Comparison of ENCODE assay signal across 9 cellular contexts in the genomic region with DNA sequence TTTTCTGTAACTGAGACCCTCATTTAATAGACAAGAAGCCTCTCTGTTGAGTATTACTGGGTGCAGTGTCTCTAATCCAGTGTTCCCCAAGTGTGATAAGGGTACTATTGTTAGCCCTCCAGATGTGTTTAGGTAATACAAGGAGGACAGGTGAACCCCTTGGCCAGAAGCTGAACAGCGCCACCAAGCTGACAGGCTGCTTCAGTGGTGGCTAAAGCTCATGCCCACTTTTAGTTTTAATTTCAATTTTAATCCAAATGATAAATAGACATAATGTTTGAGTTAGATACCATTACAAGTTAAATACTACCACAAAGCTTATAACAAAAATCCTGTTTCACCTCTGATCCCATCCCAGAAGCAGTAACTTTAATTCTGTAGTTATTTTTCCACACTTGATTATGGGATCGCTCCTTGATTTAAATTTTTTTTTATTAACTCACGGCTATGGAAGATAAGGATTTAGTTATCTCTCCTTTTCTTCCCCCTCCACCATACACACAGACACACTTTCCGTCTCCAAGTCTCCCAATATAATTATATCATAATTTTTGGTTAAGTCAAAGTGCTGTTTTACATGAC. TPM values are rescaled to one million over a fixed set of nuclear protein-coding genes. Genes with fewer than 3 reads are reported as not detected.
DNase-seq lines count a peak whose midpoint lies in the region; FAIRE-seq and TF ChIP-seq lines count a peak whose summit lies in the region.
"Had no signal": no experiment of that assay in that cellular context is flagged by ENCODE, and none has a peak within 500 bp of the region (broad histone marks: within the 10 kb centered on the region; RNA-seq: fewer than 3 reads in every experiment).

No MANE protein-coding gene starts in this region.

- no peak for FAIRE-seq in HTR-8/SVneo (lab: Jason Lieb, UNC)

- H3K4me1 Mint-ChIP-seq in brain (peaks cover 13% of the 10 kb centered on the region), osteocyte (ENCODE audit: unreplicated experiment) (no peaks in the 10 kb centered on the region)
- H3K4me1 Mint-ChIP-seq: CD4-positive, alpha-beta memory T cell had no signal

- DNase-seq in NCI-H2107 treated with DMSO at 0.1 percent for 48 hours (lab: John Stamatoyannopoulos, UW; ENCODE audit: unreplicated experiment) (peak; percentile 12), NCI-H2107 (lab: John Stamatoyannopoulos, UW) (no peak), NCI-H1105 (lab: John Stamatoyannopoulos, UW) (peak; percentile 6), osteocyte (ENCODE audit: extremely low spot score, unreplicated experiment) (no peak), HTR-8/SVneo (ENCODE audit: insufficient read length, low spot score) (no peak), NCI-H2081 treated with DMSO at 0.1 percent for 48 hours (lab: John Stamatoyannopoulos, UW) (no peak), ureter (ENCODE audit: low spot score) (no peak)

- H3K4me3 Mint-ChIP-seq in brain (no peak overlapping the region), osteocyte (ENCODE audit: unreplicated experiment) (no peak overlapping the region)
- H3K4me3 Mint-ChIP-seq: CD4-positive, alpha-beta memory T cell had no signal

- H3K36me3 Mint-ChIP-seq in brain (no peaks in the 10 kb centered on the region), osteocyte (ENCODE audit: unreplicated experiment) (no peaks in the 10 kb centered on the region)
- H3K36me3 Mint-ChIP-seq: CD4-positive, alpha-beta memory T cell had no signal

- no peak overlapping the region for H3K27ac Mint-ChIP-seq in brain
- H3K27ac Mint-ChIP-seq in osteocyte (ENCODE audit: unreplicated experiment): no peak overlapping the region
- H3K27ac Mint-ChIP-seq: CD4-positive, alpha-beta memory T cell had no signal

- H3K27me3 Mint-ChIP-seq in brain (peaks cover 23% of the 10 kb centered on the region), osteocyte (ENCODE audit: unreplicated experiment) (peaks cover 51% of the 10 kb centered on the region)

- H3K9me3 Mint-ChIP-seq in brain: no peaks in the 10 kb centered on the region
- H3K9me3 Mint-ChIP-seq in osteocyte (ENCODE audit: unreplicated experiment): no peaks in the 10 kb centered on the region
- H3K9me3 Mint-ChIP-seq: CD4-positive, alpha-beta memory T cell had no signal

- TF ChIP-seq CTCF in brain (conservative IDR thresholded peaks at IDR 0.05) (peak; percentile 58 to 70), osteocyte (IDR thresholded peaks at IDR 0.05) (peak; percentile 46)

RNA-seq across cellular contexts. Expression of gene STK35, which starts 8.3 kb away (rescaled TPM):
- 11.4 TPM for polyA plus RNA-seq in brain (ENCODE audit: insufficient read depth, low read depth, low replicate concordance)
- 15.6 and 16.3 TPM in 2 replicates for total RNA-seq in osteocyte
- 21.2 TPM for total RNA-seq in ureter

Comparison
In these comparisons a context has a peak if more than half of its experiments do, and no peak if none do; other contexts are left out.
1. DNase-seq: peak in NCI-H2107 treated with DMSO at 0.1 percent for 48 hours (single experiment) and NCI-H1105 (single experiment); none in NCI-H2107 (single experiment), osteocyte (single experiment), HTR-8/SVneo (single experiment), NCI-H2081 treated with DMSO at 0.1 percent for 48 hours (single experiment) and ureter (single experiment).